Comparison of ENCODE assay signal across 15 cellular contexts in genomic region chr4:56477192-56477706, GRCh38. TPM values are rescaled to one million over a fixed set of nuclear protein-coding genes. Genes with fewer than 3 reads are reported as not detected.
DNase-seq lines count a peak whose midpoint lies in the region; ATAC-seq and TF ChIP-seq lines count a peak whose summit lies in the region.
"Had no signal": no experiment of that assay in that cellular context is flagged by ENCODE, and none has a peak within 500 bp of the region (broad histone marks: within the 10 kb centered on the region; RNA-seq: fewer than 3 reads in every experiment).

No MANE protein-coding gene starts in this region.

- no peaks in the 10 kb centered on the region for H3K27me3 Mint-ChIP-seq in stimulated activated naive CD8-positive, alpha-beta T cell treated with anti-CD3 and anti-CD28 coated beads, Interleukin-15, Interleukin-2, amounts not matched to agents 100 ng/mL and 50 ng/mL, for 24 hours
- H3K27me3 Mint-ChIP-seq in stimulated activated naive CD8-positive, alpha-beta T cell treated with anti-CD3 and anti-CD28 coated beads, Interleukin-15, amount 100 ng/mL, for 72 hours = no peaks in the 10 kb centered on the region
- no peaks in the 10 kb centered on the region for H3K27me3 Mint-ChIP-seq in activated T-helper 17 cell treated with anti-CD3 and anti-CD28 coated beads, Interleukin-2, amount 50 U/mL, for 72 hours
- no peaks in the 10 kb centered on the region for H3K27me3 Mint-ChIP-seq in nephron progenitor cell (ENCODE audit: low read depth, poor library complexity)
- H3K27me3 Mint-ChIP-seq: B cell; CD4-positive, alpha-beta T cell had no signal

- H3K4me3 Mint-ChIP-seq in stimulated activated naive CD8-positive, alpha-beta T cell treated with anti-CD3 and anti-CD28 coated beads, Interleukin-15, Interleukin-2, amounts not matched to agents 100 ng/mL and 50 ng/mL, for 24 hours = no peak overlapping the region
- H3K4me3 Mint-ChIP-seq in stimulated activated naive CD8-positive, alpha-beta T cell treated with anti-CD3 and anti-CD28 coated beads, Interleukin-15, amount 100 ng/mL, for 72 hours = no peak overlapping the region
- H3K4me3 Mint-ChIP-seq in activated T-helper 17 cell treated with anti-CD3 and anti-CD28 coated beads, Interleukin-2, amount 50 U/mL, for 72 hours = no peak overlapping the region
- no peak overlapping the region for H3K4me3 Mint-ChIP-seq in nephron progenitor cell
- H3K4me3 Mint-ChIP-seq: B cell; CD4-positive, alpha-beta T cell had no signal

- H3K4me1 Mint-ChIP-seq in stimulated activated naive CD8-positive, alpha-beta T cell treated with anti-CD3 and anti-CD28 coated beads, Interleukin-15, Interleukin-2, amounts not matched to agents 100 ng/mL and 50 ng/mL, for 24 hours (ENCODE audit: low read depth) = no peaks in the 10 kb centered on the region
- no peaks in the 10 kb centered on the region for H3K4me1 Mint-ChIP-seq in stimulated activated naive CD8-positive, alpha-beta T cell treated with anti-CD3 and anti-CD28 coated beads, Interleukin-15, amount 100 ng/mL, for 72 hours
- no peaks in the 10 kb centered on the region for H3K4me1 Mint-ChIP-seq in activated T-helper 17 cell treated with anti-CD3 and anti-CD28 coated beads, Interleukin-2, amount 50 U/mL, for 72 hours
- no peaks in the 10 kb centered on the region for H3K4me1 Mint-ChIP-seq in nephron progenitor cell
- H3K4me1 Mint-ChIP-seq: B cell had no signal

- peaks cover 77% of the 10 kb centered on the region for H3K36me3 Mint-ChIP-seq in stimulated activated naive CD8-positive, alpha-beta T cell treated with anti-CD3 and anti-CD28 coated beads, Interleukin-15, Interleukin-2, amounts not matched to agents 100 ng/mL and 50 ng/mL, for 24 hours (ENCODE audit: low read depth)
- peaks cover 97% of the 10 kb centered on the region for H3K36me3 Mint-ChIP-seq in activated T-helper 17 cell treated with anti-CD3 and anti-CD28 coated beads, Interleukin-2, amount 50 U/mL, for 72 hours (ENCODE audit: low read depth)
- H3K36me3 Mint-ChIP-seq in nephron progenitor cell (ENCODE audit: low read depth) = peaks cover 80% of the 10 kb centered on the region

- peak overlapping the region; percentile 31 for H3K27ac Mint-ChIP-seq in stimulated activated naive CD8-positive, alpha-beta T cell treated with anti-CD3 and anti-CD28 coated beads, Interleukin-15, Interleukin-2, amounts not matched to agents 100 ng/mL and 50 ng/mL, for 24 hours
- peak overlapping the region in 1 of 2 donors; percentile 74 for H3K27ac Mint-ChIP-seq in stimulated activated naive CD8-positive, alpha-beta T cell treated with anti-CD3 and anti-CD28 coated beads, Interleukin-15, amount 100 ng/mL, for 72 hours
- peak overlapping the region; percentile 46 for H3K27ac Mint-ChIP-seq in activated T-helper 17 cell treated with anti-CD3 and anti-CD28 coated beads, Interleukin-2, amount 50 U/mL, for 72 hours
- H3K27ac Mint-ChIP-seq in nephron progenitor cell = peak overlapping the region; percentile 47
- H3K27ac Mint-ChIP-seq: B cell; CD4-positive, alpha-beta T cell had no signal

- DNase-seq in stimulated activated naive CD8-positive, alpha-beta T cell treated with anti-CD3 and anti-CD28 coated beads, Interleukin-15, amount 100 ng/mL, for 72 hours = no peak
- DNase-seq in nephron progenitor cell (no peak), NCI-H1105 treated with DMSO at 0.1 percent for 48 hours (lab: John Stamatoyannopoulos, UW) (no peak), kidney glomerular epithelial cell (lab: John Stamatoyannopoulos, UW) (no peak)
- DNase-seq: C1 segment of cervical spinal cord; CD4-positive, alpha-beta T cell; DMS153; DMS79 treated with DMSO at 0.1 percent for 48 hours; EL; GM23248; H7 had no signal

- TF ChIP-seq CTCF in nephron progenitor cell (IDR thresholded peaks at IDR 0.05) = no peak

- no peak for ATAC-seq in stimulated activated naive CD8-positive, alpha-beta T cell treated with anti-CD3 and anti-CD28 coated beads, Interleukin-15, amount 100 ng/mL, for 72 hours
- ATAC-seq in activated T-helper 17 cell treated with anti-CD3 and anti-CD28 coated beads, Interleukin-2, amount 50 U/mL, for 72 hours (replicated peaks) = no peak
- no peak for ATAC-seq in HG02623 (IDR thresholded peaks at IDR 0.05; ENCODE audit: unreplicated experiment)

- no peaks in the 10 kb centered on the region for H3K9me3 Mint-ChIP-seq in stimulated activated naive CD8-positive, alpha-beta T cell treated with anti-CD3 and anti-CD28 coated beads, Interleukin-15, Interleukin-2, amounts not matched to agents 100 ng/mL and 50 ng/mL, for 24 hours
- H3K9me3 Mint-ChIP-seq in stimulated activated naive CD8-positive, alpha-beta T cell treated with anti-CD3 and anti-CD28 coated beads, Interleukin-15, amount 100 ng/mL, for 72 hours = no peaks in the 10 kb centered on the region
- no peaks in the 10 kb centered on the region for H3K9me3 Mint-ChIP-seq in activated T-helper 17 cell treated with anti-CD3 and anti-CD28 coated beads, Interleukin-2, amount 50 U/mL, for 72 hours
- H3K9me3 Mint-ChIP-seq in nephron progenitor cell = no peaks in the 10 kb centered on the region
- H3K9me3 Mint-ChIP-seq: CD4-positive, alpha-beta T cell had no signal

RNA-seq across cellular contexts. Expression of gene SRP72, which starts 9.8 kb away (rescaled TPM):
- 100 to 1,000 TPM; 125 to 162 TPM for total RNA-seq in activated T-helper 17 cell treated with anti-CD3 and anti-CD28 coated beads, Interleukin-2, amount 50 U/mL, for 72 hours

RNA-seq across cellular contexts. Expression of gene ARL9, which starts 28.3 kb away (rescaled TPM):
- total RNA-seq in activated T-helper 17 cell treated with anti-CD3 and anti-CD28 coated beads, Interleukin-2, amount 50 U/mL, for 72 hours = under 1 TPM; 0.24 to 0.37 TPM
- total RNA-seq: GM23248, H7 had no signal

RNA-seq across cellular contexts. Expression of gene PAICS, which starts 41.2 kb away (rescaled TPM):
- total RNA-seq in activated T-helper 17 cell treated with anti-CD3 and anti-CD28 coated beads, Interleukin-2, amount 50 U/mL, for 72 hours = 100 to 1,000 TPM; 284 to 360 TPM

RNA-seq across cellular contexts. Expression of gene PPAT, which starts 41.8 kb away (rescaled TPM):
- 10 to 100 TPM; 38.5 to 50.1 TPM for total RNA-seq in activated T-helper 17 cell treated with anti-CD3 and anti-CD28 coated beads, Interleukin-2, amount 50 U/mL, for 72 hours
